In the genomic region with DNA sequence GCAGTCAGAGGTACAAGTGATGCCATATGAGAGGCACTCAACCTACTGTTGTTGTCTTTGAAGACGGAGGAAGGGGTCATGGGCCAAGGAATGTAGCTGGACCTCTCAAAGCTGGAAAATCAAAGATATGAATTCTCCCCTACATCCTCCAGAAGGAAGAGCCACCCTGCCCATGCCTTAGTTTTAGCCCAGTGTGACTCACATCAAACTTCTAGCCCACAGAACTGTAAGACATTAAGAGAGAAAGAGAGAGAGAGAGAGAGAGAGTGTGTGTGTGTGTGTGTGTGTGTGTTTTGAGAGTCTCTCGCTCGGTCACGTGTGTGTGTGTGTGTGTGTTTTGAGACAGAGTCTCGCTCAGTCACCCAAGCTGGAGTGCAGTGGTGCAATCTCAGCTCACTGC, we compare ENCODE assay signal across 17 cellular contexts.
A peak's percentile ranks its signal among the peaks of the same experiment; 100 is the strongest.
DNase-seq lines count a peak whose midpoint lies in the region; FAIRE-seq and TF ChIP-seq lines count a peak whose summit lies in the region.
"Had no signal": no experiment of that assay in that cellular context is flagged by ENCODE, and none has a peak within 500 bp of the region (broad histone marks: within the 10 kb centered on the region; RNA-seq: fewer than 3 reads in every experiment).

No MANE protein-coding gene starts in this region.

- H3K27ac ChIP-seq in osteoblast (ENCODE audit: low read depth, low read length) (no peak overlapping the region), esophagus squamous epithelium (no peak overlapping the region), small intestine (ENCODE audit: low read depth in 1 of 2, low read length in 1 of 2) (no peak overlapping the region)
- H3K27ac ChIP-seq: A549, C4-2B had no signal

- WGBS in esophagus squamous epithelium, 2 donors: 92 to 96% methylated on average over 5 of the region's 5 CpGs
- WGBS in small intestine, 3 donors: 95 to 96% (median 96%) methylated on average over 5 of the region's 5 CpGs

- H2AFZ ChIP-seq in osteoblast (ENCODE audit: low read length): no peak overlapping the region

- DNase-seq in M059J (ENCODE audit: low read depth): peak; percentile 6
- DNase-seq in astrocyte of the hippocampus (ENCODE audit: low read depth, low spot score): peak; percentile 39
- DNase-seq in fibroblast of mammary gland (ENCODE audit: low read depth): peak; percentile 6
- peak; percentile 45 for DNase-seq in osteoblast (ENCODE audit: insufficient read length, low spot score, missing footprints)
- DNase-seq in esophagus squamous epithelium (lab: John Stamatoyannopoulos, UW): no peak
- DNase-seq in GM03348 (ENCODE audit: low spot score): no peak
- no peak for DNase-seq in activated CD4-positive, CD25-positive, alpha-beta regulatory T cell treated with anti-CD3 and anti-CD28 coated beads, Interleukin-2, amount 50 U/mL, for 72 hours
- DNase-seq in small intestine: no peak
- DNase-seq: BE2C; CD4-positive, alpha-beta memory T cell; COR-L47; DND-41; GDM1; HCEC 1CT; HFFc6 had no signal

- TF ChIP-seq CTCF in fibroblast of mammary gland (conservative IDR thresholded peaks at IDR 0.05; ENCODE audit: control insufficient read depth, insufficient read depth, low read depth, low read length): no peak
- TF ChIP-seq CTCF in osteoblast (IDR thresholded peaks at IDR 0.05; ENCODE audit: extremely low read depth, low read depth, low read length): no peak
- no peak for TF ChIP-seq CTCF in esophagus squamous epithelium (IDR thresholded peaks at IDR 0.05)

- no peaks in the 10 kb centered on the region for H3K27me3 ChIP-seq in osteoblast (ENCODE audit: insufficient read depth, low read length)
- no peaks in the 10 kb centered on the region for H3K27me3 ChIP-seq in esophagus squamous epithelium
- H3K27me3 ChIP-seq in small intestine (ENCODE audit: control insufficient read depth in 2 of 2, insufficient read depth in 2 of 2, low read length in 2 of 2): no peaks in the 10 kb centered on the region
- H3K27me3 ChIP-seq: BE2C had no signal

- H3K36me3 ChIP-seq in osteoblast (ENCODE audit: insufficient read depth, low read length) (no peaks in the 10 kb centered on the region), esophagus squamous epithelium (peaks cover 0 to 19% (median 0%) of the 10 kb centered on the region in 3 donors), small intestine (ENCODE audit: control insufficient read depth in 2 of 2, insufficient read depth in 2 of 2, low read length in 2 of 2) (peaks cover 0 to 6% of the 10 kb centered on the region in 2 donors)
- H3K36me3 ChIP-seq: BE2C had no signal

- H3K79me2 ChIP-seq in osteoblast (ENCODE audit: insufficient read depth, low read length): no peaks in the 10 kb centered on the region

- no peaks in the 10 kb centered on the region for H4K20me1 ChIP-seq in osteoblast (ENCODE audit: insufficient read depth, low read length)

- no peak for TF ChIP-seq POLR2A in esophagus squamous epithelium (IDR thresholded peaks at IDR 0.05)

- H3K4me1 ChIP-seq in osteoblast (ENCODE audit: insufficient read depth, low read length) (no peaks in the 10 kb centered on the region), esophagus squamous epithelium (no peaks in the 10 kb centered on the region), small intestine (ENCODE audit: control insufficient read depth in 2 of 2, insufficient read depth in 1 of 2, low read depth in 1 of 2, low read length in 1 of 2) (no peaks in the 10 kb centered on the region)
- H3K4me1 ChIP-seq: A549, BE2C had no signal

- H3K4me3 ChIP-seq in fibroblast of mammary gland (ENCODE audit: control insufficient read depth, low read depth, low read length) (no peak overlapping the region), osteoblast (ENCODE audit: insufficient read depth, low read length) (no peak overlapping the region), esophagus squamous epithelium (no peak overlapping the region), small intestine (ENCODE audit: low read depth in 1 of 2, low read length in 2 of 2) (no peak overlapping the region)
- H3K4me3 ChIP-seq: A549 had no signal

- intact Hi-C loops in esophagus squamous epithelium (cut with DNase I): no loop called here

- FAIRE-seq in small intestine (lab: Jason Lieb, UNC): no peak
- FAIRE-seq: A549 had no signal

- no peak overlapping the region for H3K4me2 ChIP-seq in osteoblast (ENCODE audit: insufficient read depth, low read length)
- H3K4me2 ChIP-seq: A549 had no signal

- no peaks in the 10 kb centered on the region for H3K9me3 ChIP-seq in osteoblast (ENCODE audit: low read depth, low read length)
- no peaks in the 10 kb centered on the region for H3K9me3 ChIP-seq in esophagus squamous epithelium
- no peaks in the 10 kb centered on the region for H3K9me3 ChIP-seq in small intestine (ENCODE audit: control insufficient read depth, low read depth)
- H3K9me3 ChIP-seq: A549, BE2C had no signal

Comparison
In these comparisons a context has a peak if more than half of its experiments do, and no peak if none do; other contexts are left out.
1. DNase-seq: peak in M059J (single experiment), astrocyte of the hippocampus (single experiment), fibroblast of mammary gland (single experiment) and osteoblast (single experiment); none in esophagus squamous epithelium (single experiment), GM03348 (single experiment), activated CD4-positive, CD25-positive, alpha-beta regulatory T cell treated with anti-CD3 and anti-CD28 coated beads, Interleukin-2, amount 50 U/mL, for 72 hours (single experiment) and small intestine (single experiment).